In genomic region chr12:55072093-55072492, GRCh38 we compare ENCODE assay signal across 9 cellular contexts. TPM values are rescaled to one million over a fixed set of nuclear protein-coding genes. Genes with fewer than 3 reads are reported as not detected.
DNase-seq lines count a peak whose midpoint lies in the region; ATAC-seq and TF ChIP-seq lines count a peak whose summit lies in the region.
"Had no signal": no experiment of that assay in that cellular context is flagged by ENCODE, and none has a peak within 500 bp of the region (broad histone marks: within the 10 kb centered on the region; RNA-seq: fewer than 3 reads in every experiment).

No MANE protein-coding gene starts in this region.

- no peak overlapping the region for H3K4me3 ChIP-seq in effector memory CD4-positive, alpha-beta T cell (ENCODE audit: insufficient read depth, low read depth, low read length, poor library complexity, severe bottlenecking)

- H3K36me3 ChIP-seq in effector memory CD4-positive, alpha-beta T cell (ENCODE audit: control insufficient read depth, insufficient read depth, low read length), result no peaks in the 10 kb centered on the region

- H3K9me3 Mint-ChIP-seq in natural killer cell treated with Interleukin-12 subunit alpha and Interleukin-12 subunit beta and Interleukin-15 and Interleukin-18, amount 100 ng/mL, for 72 hours, result no peaks in the 10 kb centered on the region
- no peaks in the 10 kb centered on the region for H3K9me3 Mint-ChIP-seq in type B pancreatic cell

- no peaks in the 10 kb centered on the region for H3K36me3 Mint-ChIP-seq in natural killer cell treated with Interleukin-12 subunit alpha and Interleukin-12 subunit beta and Interleukin-15 and Interleukin-18, amount 100 ng/mL, for 72 hours
- no peaks in the 10 kb centered on the region for H3K36me3 Mint-ChIP-seq in type B pancreatic cell
- H3K36me3 Mint-ChIP-seq: IgD-negative memory B cell had no signal

- H3K4me1 Mint-ChIP-seq in natural killer cell treated with Interleukin-12 subunit alpha and Interleukin-12 subunit beta and Interleukin-15 and Interleukin-18, amount 100 ng/mL, for 72 hours (ENCODE audit: low read depth in 2 of 2), result no peaks in the 10 kb centered on the region
- H3K4me1 Mint-ChIP-seq in type B pancreatic cell (ENCODE audit: unreplicated experiment), result no peaks in the 10 kb centered on the region

- ATAC-seq in natural killer cell treated with Interleukin-12 subunit alpha and Interleukin-12 subunit beta and Interleukin-15 and Interleukin-18, amount 100 ng/mL, for 72 hours, result peak; percentile 46 to 59

- no peak overlapping the region for H3K27ac ChIP-seq in effector memory CD4-positive, alpha-beta T cell (ENCODE audit: insufficient read depth, low read length, poor library complexity, severe bottlenecking)

- peaks cover 16 to 25% of the 10 kb centered on the region in 2 donors for H3K27me3 Mint-ChIP-seq in natural killer cell treated with Interleukin-12 subunit alpha and Interleukin-12 subunit beta and Interleukin-15 and Interleukin-18, amount 100 ng/mL, for 72 hours
- peaks cover 12% of the 10 kb centered on the region for H3K27me3 Mint-ChIP-seq in type B pancreatic cell

- H3K4me3 Mint-ChIP-seq in natural killer cell treated with Interleukin-12 subunit alpha and Interleukin-12 subunit beta and Interleukin-15 and Interleukin-18, amount 100 ng/mL, for 72 hours, result no peak overlapping the region
- H3K4me3 Mint-ChIP-seq in type B pancreatic cell, result no peak overlapping the region
- H3K4me3 Mint-ChIP-seq: IgD-negative memory B cell had no signal

- H3K9me3 ChIP-seq in effector memory CD4-positive, alpha-beta T cell (ENCODE audit: control insufficient read depth, low read length), result no peaks in the 10 kb centered on the region

- DNase-seq in DMS53 (lab: John Stamatoyannopoulos, UW) (peak; percentile 81), HCEC 1CT (peak; percentile 15), NCI-H2196 treated with DMSO at 0.1 percent for 48 hours (lab: John Stamatoyannopoulos, UW; ENCODE audit: unreplicated experiment) (peak; percentile 15), type B pancreatic cell (ENCODE audit: extremely low spot score, unreplicated experiment) (no peak), T1000 (lab: John Stamatoyannopoulos, UW) (no peak)
- peak; percentile 80 for DNase-seq in activated CD4-positive, alpha-beta T cell treated with anti-CD3 and anti-CD28 coated beads, Interleukin-2, amount 50 U/mL, for 1 hour
- peak; percentile 30 to 55 (median 52) for DNase-seq in effector memory CD4-positive, alpha-beta T cell
- no peak for DNase-seq in natural killer cell treated with Interleukin-12 subunit alpha and Interleukin-12 subunit beta and Interleukin-15 and Interleukin-18, amount 100 ng/mL, for 72 hours (ENCODE audit: low spot score)

- peak; percentile 49 for TF ChIP-seq CTCF in type B pancreatic cell (conservative IDR thresholded peaks at IDR 0.05)

- no peaks in the 10 kb centered on the region for H3K4me1 ChIP-seq in effector memory CD4-positive, alpha-beta T cell (ENCODE audit: control insufficient read depth, insufficient read depth, low read length, poor library complexity, severe bottlenecking)

- H3K27ac Mint-ChIP-seq in natural killer cell treated with Interleukin-12 subunit alpha and Interleukin-12 subunit beta and Interleukin-15 and Interleukin-18, amount 100 ng/mL, for 72 hours, result peak overlapping the region in 1 of 2 donors; percentile 13
- no peak overlapping the region for H3K27ac Mint-ChIP-seq in type B pancreatic cell

- H3K27me3 ChIP-seq in effector memory CD4-positive, alpha-beta T cell (replicated peaks; ENCODE audit: control insufficient read depth, insufficient read depth, low read length, poor library complexity, severe bottlenecking), result no peaks in the 10 kb centered on the region

RNA-seq across cellular contexts. Expression of gene NEUROD4, which starts 52.3 kb away (rescaled TPM):
- total RNA-seq in natural killer cell treated with Interleukin-12 subunit alpha and Interleukin-12 subunit beta and Interleukin-15 and Interleukin-18, amount 100 ng/mL, for 72 hours, result not detected
- total RNA-seq in type B pancreatic cell (ENCODE audit: low replicate concordance), result 1.6 and 3.3 TPM in 2 replicates

RNA-seq across cellular contexts. Expression of gene OR9K2, which starts 54.1 kb away (rescaled TPM):
- total RNA-seq in natural killer cell treated with Interleukin-12 subunit alpha and Interleukin-12 subunit beta and Interleukin-15 and Interleukin-18, amount 100 ng/mL, for 72 hours, result not detected
- not detected in 2 replicates for total RNA-seq in type B pancreatic cell (ENCODE audit: low replicate concordance)

Comparison
In these comparisons a context has a peak if more than half of its experiments do, and no peak if none do; other contexts are left out.
1. DNase-seq: peak in DMS53 (single experiment), HCEC 1CT (single experiment), NCI-H2196 treated with DMSO at 0.1 percent for 48 hours (single experiment), activated CD4-positive, alpha-beta T cell treated with anti-CD3 and anti-CD28 coated beads, Interleukin-2, amount 50 U/mL, for 1 hour (single experiment) and effector memory CD4-positive, alpha-beta T cell (3 of 3); none in natural killer cell treated with Interleukin-12 subunit alpha and Interleukin-12 subunit beta and Interleukin-15 and Interleukin-18, amount 100 ng/mL, for 72 hours (single experiment), type B pancreatic cell (single experiment) and T1000 (single experiment).